16 cellular contexts compared by ENCODE assay signal in genomic region chr2:1621501-1621900, GRCh38.
DNase-seq lines count a peak whose midpoint lies in the region; ATAC-seq, FAIRE-seq and TF ChIP-seq lines count a peak whose summit lies in the region.
"Had no signal": no experiment of that assay in that cellular context is flagged by ENCODE, and none has a peak within 500 bp of the region (broad histone marks: within the 10 kb centered on the region; RNA-seq: fewer than 3 reads in every experiment).

No MANE protein-coding gene starts in this region.

- no peak for FAIRE-seq in H54 (lab: Jason Lieb, UNC)
- FAIRE-seq: GM19239 had no signal

- TF ChIP-seq POLR2A in H54 (IDR thresholded peaks at IDR 0.05; ENCODE audit: low read depth, low read length): no peak

- H3K27ac ChIP-seq in C4-2B (peak overlapping the region; percentile 39), VCaP (peak overlapping the region; percentile 95)

- DNase-seq in mesenteric fat pad (ENCODE audit: low spot score): peak; percentile 51
- no peak for DNase-seq in NCI-H82 (lab: John Stamatoyannopoulos, UW)
- no peak for DNase-seq in H54 (ENCODE audit: insufficient read length, low spot score)
- DNase-seq in NCI-H1436 (lab: John Stamatoyannopoulos, UW): no peak
- DNase-seq: ACHN; Caco-2; CD8-positive, alpha-beta memory T cell; GF-D8; GOT3; IMR-90; KBM-7 had no signal

- TF ChIP-seq CTCF in C4-2B (conservative IDR thresholded peaks at IDR 0.05) (no peak), VCaP (conservative IDR thresholded peaks at IDR 0.05) (no peak)

- no peak for ATAC-seq in HG03095 (IDR thresholded peaks at IDR 0.05; ENCODE audit: unreplicated experiment)
- ATAC-seq: HCT116 had no signal
